In genomic region chr6:47151232-47151898, GRCh38 we compare ENCODE assay signal across 3 cellular contexts.
A peak's percentile ranks its signal among the peaks of the same experiment; 100 is the strongest.
TF ChIP-seq lines count a peak whose summit lies in the region.

No MANE protein-coding gene starts in this region.

TF ChIP-seq in GM23338, 12 proteins besides CTCF, POLR2A, EP300 and RAD21:
- TF ChIP-seq CREB1 (CRISPR knock-in tag; IDR thresholded peaks at IDR 0.05; ENCODE audit: low read depth) = no peak
- TF ChIP-seq ZNF462 (CRISPR knock-in tag; IDR thresholded peaks at IDR 0.05) = no peak
- TF ChIP-seq ZNF114 (CRISPR knock-in tag; IDR thresholded peaks at IDR 0.05) = no peak
TF ChIP-seq in GM23338: peak in this region for 0.

TF ChIP-seq in IMR-90, 13 proteins besides CTCF, POLR2A, EP300 and RAD21:
- TF ChIP-seq CHD1 (IDR thresholded peaks at IDR 0.05; ENCODE audit: low read depth, low read length) (no peak), RCOR1 (IDR thresholded peaks at IDR 0.05; ENCODE audit: insufficient replicate concordance, low read length) (no peak), USF2 (IDR thresholded peaks at IDR 0.05; ENCODE audit: low read depth, low read length) (no peak), CEBPB (IDR thresholded peaks at IDR 0.05; ENCODE audit: low read depth, low read length) (no peak), MAFK (IDR thresholded peaks at IDR 0.05; ENCODE audit: low read depth, low read length) (no peak), FOS (IDR thresholded peaks at IDR 0.05; ENCODE audit: low read depth, low read length) (no peak), SMC3 (IDR thresholded peaks at IDR 0.05; ENCODE audit: low read depth, low read length) (no peak), MXI1 (IDR thresholded peaks at IDR 0.05; ENCODE audit: borderline replicate concordance, low read depth, low read length) (no peak), RFX5 (IDR thresholded peaks at IDR 0.05; ENCODE audit: low read depth, low read length) (no peak), MAZ (IDR thresholded peaks at IDR 0.05; ENCODE audit: borderline replicate concordance, low read depth, low read length) (no peak), NFE2L2 (IDR thresholded peaks at IDR 0.05; ENCODE audit: low read depth, low read length) (no peak)

TF ChIP-seq in K562, 482 proteins besides CTCF, POLR2A, EP300 and RAD21:
- TF ChIP-seq HDAC6 (IDR thresholded peaks at IDR 0.05; ENCODE audit: low read depth, low read length) (no peak), FOSL1 (tag; conservative IDR thresholded peaks at IDR 0.05) (peak; percentile 60), MCM3 (IDR thresholded peaks at IDR 0.05) (no peak), ATF3 (IDR thresholded peaks at IDR 0.05) (peak; percentile 54), ATF3 (CRISPR knock-in tag; conservative IDR thresholded peaks at IDR 0.05) (no peak), JUND (IDR thresholded peaks at IDR 0.05; ENCODE audit: borderline replicate concordance, low read depth, low read length) (0 out of 2 replicates have a peak, but pooled peaks have one; percentile 6), JUND (tag; IDR thresholded peaks at IDR 0.05; ENCODE audit: borderline replicate concordance, low read depth, low read length) (no peak)
TF ChIP-seq in K562: peak in this region for 3.
